Comparison of ENCODE assay signal across 9 cellular contexts in the genomic region with DNA sequence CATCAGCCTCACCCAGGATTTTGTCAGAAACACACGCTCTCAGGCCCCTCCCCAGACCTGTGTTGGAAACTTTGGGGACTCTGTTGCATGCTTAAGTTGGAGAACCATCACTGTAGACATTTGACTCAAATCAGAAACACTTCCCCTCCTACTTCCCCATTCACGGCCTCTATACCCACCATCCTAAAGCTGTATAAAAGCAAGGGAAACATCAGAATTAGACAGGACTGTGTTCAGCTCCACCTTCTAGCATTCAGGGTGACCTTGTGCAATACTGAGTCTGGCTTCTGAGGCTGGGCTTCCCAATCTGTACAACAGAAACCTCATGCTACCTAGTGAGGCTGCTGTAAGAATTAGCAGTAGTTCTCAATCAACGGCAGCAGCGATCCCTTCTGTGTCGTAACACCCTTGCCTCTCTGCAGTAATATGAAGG.
A peak's percentile ranks its signal among the peaks of the same experiment; 100 is the strongest.
DNase-seq lines count a peak whose midpoint lies in the region; ATAC-seq lines count a peak whose summit lies in the region.
"Had no signal": no experiment of that assay in that cellular context is flagged by ENCODE, and none has a peak within 500 bp of the region (broad histone marks: within the 10 kb centered on the region; RNA-seq: fewer than 3 reads in every experiment).

No MANE protein-coding gene starts in this region.

- H3K4me3 Mint-ChIP-seq in dendritic cell treated with granulocyte-macrophage colony-stimulating factor and Interleukin-4, amounts not matched to agents 40 ng/mL and 50 ng/mL, for 4 days, result peak overlapping the region; percentile 4
- no peak overlapping the region for H3K4me3 Mint-ChIP-seq in activated naive CD8-positive, alpha-beta T cell treated with anti-CD3 and anti-CD28 coated beads for 36 hours
- H3K4me3 Mint-ChIP-seq in activated T-helper 17 cell treated with anti-CD3 and anti-CD28 coated beads, Interleukin-2, amount 50 U/mL, for 72 hours, result no peak overlapping the region

- H3K36me3 Mint-ChIP-seq in dendritic cell treated with granulocyte-macrophage colony-stimulating factor and Interleukin-4, amounts not matched to agents 40 ng/mL and 50 ng/mL, for 4 days (ENCODE audit: low read depth), result peaks cover 3% of the 10 kb centered on the region
- H3K36me3 Mint-ChIP-seq in activated naive CD8-positive, alpha-beta T cell treated with anti-CD3 and anti-CD28 coated beads for 36 hours, result peaks cover 2% of the 10 kb centered on the region
- H3K36me3 Mint-ChIP-seq in activated T-helper 17 cell treated with anti-CD3 and anti-CD28 coated beads, Interleukin-2, amount 50 U/mL, for 72 hours (ENCODE audit: low read depth), result no peaks in the 10 kb centered on the region

- peak overlapping the region; percentile 80 for H3K27ac Mint-ChIP-seq in dendritic cell treated with granulocyte-macrophage colony-stimulating factor and Interleukin-4, amounts not matched to agents 40 ng/mL and 50 ng/mL, for 4 days
- no peak overlapping the region for H3K27ac Mint-ChIP-seq in activated naive CD8-positive, alpha-beta T cell treated with anti-CD3 and anti-CD28 coated beads for 36 hours
- no peak overlapping the region for H3K27ac Mint-ChIP-seq in activated T-helper 17 cell treated with anti-CD3 and anti-CD28 coated beads, Interleukin-2, amount 50 U/mL, for 72 hours

- DNase-seq in activated naive CD8-positive, alpha-beta T cell treated with anti-CD3 and anti-CD28 coated beads for 36 hours, result no peak
- DNase-seq in DMS53 treated with DMSO at 0.1 percent for 48 hours (lab: John Stamatoyannopoulos, UW; ENCODE audit: unreplicated experiment) (no peak), mesenteric fat pad (ENCODE audit: low spot score) (no peak)
- DNase-seq: central memory CD4-positive, alpha-beta T cell had no signal

- peak; percentile 63 for ATAC-seq in GM18499 (IDR thresholded peaks at IDR 0.05; ENCODE audit: insufficient read depth, unreplicated experiment)
- peak; percentile 89 for ATAC-seq in GM21447 (IDR thresholded peaks at IDR 0.05; ENCODE audit: unreplicated experiment)
- ATAC-seq in HG03378 (IDR thresholded peaks at IDR 0.05; ENCODE audit: unreplicated experiment), result peak; percentile 96
- no peak for ATAC-seq in activated T-helper 17 cell treated with anti-CD3 and anti-CD28 coated beads, Interleukin-2, amount 50 U/mL, for 72 hours (replicated peaks)

- peaks cover 7% of the 10 kb centered on the region for H3K9me3 Mint-ChIP-seq in dendritic cell treated with granulocyte-macrophage colony-stimulating factor and Interleukin-4, amounts not matched to agents 40 ng/mL and 50 ng/mL, for 4 days
- peaks cover 3% of the 10 kb centered on the region for H3K9me3 Mint-ChIP-seq in activated naive CD8-positive, alpha-beta T cell treated with anti-CD3 and anti-CD28 coated beads for 36 hours
- peaks cover 4% of the 10 kb centered on the region for H3K9me3 Mint-ChIP-seq in activated T-helper 17 cell treated with anti-CD3 and anti-CD28 coated beads, Interleukin-2, amount 50 U/mL, for 72 hours

- intact Hi-C loops in dendritic cell treated with granulocyte-macrophage colony-stimulating factor and Interleukin-4, amounts not matched to agents 40 ng/mL and 50 ng/mL, for 4 days (cut with micrococcal nuclease), result loop anchor here (5.0 kb wide), 1 partner anchor 34 kb away; no protein-coding TSS in a partner anchor

- peaks cover 69% of the 10 kb centered on the region for H3K4me1 Mint-ChIP-seq in dendritic cell treated with granulocyte-macrophage colony-stimulating factor and Interleukin-4, amounts not matched to agents 40 ng/mL and 50 ng/mL, for 4 days (ENCODE audit: low read depth)
- no peaks in the 10 kb centered on the region for H3K4me1 Mint-ChIP-seq in activated naive CD8-positive, alpha-beta T cell treated with anti-CD3 and anti-CD28 coated beads for 36 hours
- H3K4me1 Mint-ChIP-seq in activated T-helper 17 cell treated with anti-CD3 and anti-CD28 coated beads, Interleukin-2, amount 50 U/mL, for 72 hours, result no peaks in the 10 kb centered on the region

- H3K27me3 Mint-ChIP-seq in dendritic cell treated with granulocyte-macrophage colony-stimulating factor and Interleukin-4, amounts not matched to agents 40 ng/mL and 50 ng/mL, for 4 days, result no peaks in the 10 kb centered on the region
- peaks cover 16% of the 10 kb centered on the region for H3K27me3 Mint-ChIP-seq in activated naive CD8-positive, alpha-beta T cell treated with anti-CD3 and anti-CD28 coated beads for 36 hours
- H3K27me3 Mint-ChIP-seq in activated T-helper 17 cell treated with anti-CD3 and anti-CD28 coated beads, Interleukin-2, amount 50 U/mL, for 72 hours, result peaks cover 29% of the 10 kb centered on the region
